In genomic region chrX:107565916-107566602, GRCh38 we compare ENCODE assay signal across 11 cellular contexts.
A peak's percentile ranks its signal among the peaks of the same experiment; 100 is the strongest.
DNase-seq lines count a peak whose midpoint lies in the region; ATAC-seq, FAIRE-seq and TF ChIP-seq lines count a peak whose summit lies in the region.
"Had no signal": no experiment of that assay in that cellular context is flagged by ENCODE, and none has a peak within 500 bp of the region (broad histone marks: within the 10 kb centered on the region; RNA-seq: fewer than 3 reads in every experiment).

No MANE protein-coding gene starts in this region.

- no peak overlapping the region for H3K4me3 Mint-ChIP-seq in CD8-positive, alpha-beta memory T cell
- H3K4me3 Mint-ChIP-seq: activated CD4-positive, alpha-beta T cell treated with anti-CD3 and anti-CD28 coated beads, Interleukin-2, amount 10 ng/mL, durations not matched to agents 7 days and 5 days had no signal

- no peaks in the 10 kb centered on the region for H3K9me1 ChIP-seq in K562 (ENCODE audit: control insufficient read depth, insufficient read depth, low read length)

- H3K4me3 ChIP-seq in K562 = no peak overlapping the region
- H3K4me3 ChIP-seq in CD8-positive, alpha-beta memory T cell (ENCODE audit: low read length) = no peak overlapping the region

- intact Hi-C loops in K562 (cut with micrococcal nuclease) = no loop called here

- H3K27ac ChIP-seq in K562 (ENCODE audit: extremely low read depth, low read depth, low read length) = no peak overlapping the region
- no peak overlapping the region for H3K27ac ChIP-seq in CD8-positive, alpha-beta memory T cell (ENCODE audit: low read depth, low read length)

- no TSS peak for BruUV-seq in K562 (replicated peaks; lab: Mats Ljungman, UMichigan)

- POLR2A ChIA-PET in K562 (lab: Yijun Ruan, JAX) = no interaction called here
- POLR2A ChIA-PET in CD8-positive, alpha-beta memory T cell (lab: Charles Lee) = no interaction called here

- ATAC-seq in K562 (peak; percentile 76), GM21423 (IDR thresholded peaks at IDR 0.05; ENCODE audit: unreplicated experiment) (no peak), GM21447 (IDR thresholded peaks at IDR 0.05; ENCODE audit: unreplicated experiment) (no peak)

- no peak for TF ChIP-seq POLR2A in K562 (conservative IDR thresholded peaks at IDR 0.05)

- no peaks in the 10 kb centered on the region for H4K20me1 ChIP-seq in K562 (replicated peaks; ENCODE audit: control insufficient read depth, insufficient read depth, low read length)

- DNase-seq in ELR (ENCODE audit: low read depth) = peak; percentile 66
- DNase-seq in NAMALWA (ENCODE audit: low spot score) = peak; percentile 10
- peak in 1 of 4 experiments; percentile 29 for DNase-seq in K562 (ENCODE audit: extremely low read depth in 1 of 4, low spot score in 3 of 4)
- peak; percentile 11 for DNase-seq in mucosa of gallbladder (ENCODE audit: low spot score)
- DNase-seq in effector CD4-positive, alpha-beta T cell = no peak
- DNase-seq in CD8-positive, alpha-beta memory T cell = no peak
- DNase-seq: activated CD4-positive, alpha-beta T cell treated with anti-CD3 and anti-CD28 coated beads, Interleukin-2, amount 10 ng/mL, durations not matched to agents 7 days and 5 days had no signal

- H2AFZ ChIP-seq in K562 (ENCODE audit: low read depth, low read length) = no peak overlapping the region

- no peaks in the 10 kb centered on the region for H3K36me3 ChIP-seq in K562 (ENCODE audit: control insufficient read depth, insufficient read depth, low read length)
- H3K36me3 ChIP-seq in CD8-positive, alpha-beta memory T cell (ENCODE audit: insufficient read depth, low read length) = no peaks in the 10 kb centered on the region

- FAIRE-seq in K562 (lab: Jason Lieb, UNC) = no peak
- FAIRE-seq: endometrium, GM12891 had no signal

- in situ Hi-C loops in K562 (cut with MboI) = no loop called here

- peaks cover 0 to 7% of the 10 kb centered on the region in 2 experiments; a peak in 3 of 5 replicates for H3K4me1 ChIP-seq in K562 (replicated peaks in 1 of 2; ENCODE audit: control insufficient read depth in 2 of 2, insufficient read depth in 2 of 2, low read length in 2 of 2)
- H3K4me1 ChIP-seq in CD8-positive, alpha-beta memory T cell (ENCODE audit: insufficient read depth, low read length) = no peaks in the 10 kb centered on the region

- TF ChIP-seq CTCF in K562 (IDR thresholded peaks at IDR 0.05 in 2 of 3, conservative IDR thresholded peaks at IDR 0.05 in 1 of 3; ENCODE audit: insufficient read depth in 2 of 3, low read depth in 1 of 3, low read length in 3 of 3) = no peak

- no peaks in the 10 kb centered on the region; a peak in 1 of 5 replicates for H3K27me3 ChIP-seq in K562 (ENCODE audit: control insufficient read depth in 2 of 2, insufficient read depth in 2 of 2, low read length in 2 of 2)
- H3K27me3 ChIP-seq in CD8-positive, alpha-beta memory T cell (ENCODE audit: insufficient read depth, low read length, poor library complexity, severe bottlenecking) = no peaks in the 10 kb centered on the region

- H3K9ac ChIP-seq in K562 (ENCODE audit: insufficient read depth in 1 of 2, low read depth in 2 of 2, low read length in 2 of 2) = no peak overlapping the region; a peak in 1 of 4 replicates

- peaks cover 0 to 8% (median 4%) of the 10 kb centered on the region in 3 donors for H3K36me3 Mint-ChIP-seq in CD8-positive, alpha-beta memory T cell

- CTCF ChIA-PET in K562 (lab: Yijun Ruan, JAX; ENCODE audit: low intra/inter-chr PET ratio) = no interaction called here
- CTCF ChIA-PET in CD8-positive, alpha-beta memory T cell (lab: Charles Lee) = no interaction called here

- no peak for TF ChIP-seq EP300 in K562 (IDR thresholded peaks at IDR 0.05; ENCODE audit: low read length)

- no peaks in the 10 kb centered on the region for H3K9me3 Mint-ChIP-seq in CD8-positive, alpha-beta memory T cell
- H3K9me3 Mint-ChIP-seq: activated CD4-positive, alpha-beta T cell treated with anti-CD3 and anti-CD28 coated beads, Interleukin-2, amount 10 ng/mL, durations not matched to agents 7 days and 5 days had no signal

- H3K27ac Mint-ChIP-seq in CD8-positive, alpha-beta memory T cell = no peak overlapping the region
- H3K27ac Mint-ChIP-seq: activated CD4-positive, alpha-beta T cell treated with anti-CD3 and anti-CD28 coated beads, Interleukin-2, amount 10 ng/mL, durations not matched to agents 7 days and 5 days had no signal

- peaks cover 3 to 14% of the 10 kb centered on the region in 2 donors for H3K27me3 Mint-ChIP-seq in CD8-positive, alpha-beta memory T cell

- H3K4me1 Mint-ChIP-seq in CD8-positive, alpha-beta memory T cell = no peaks in the 10 kb centered on the region
- H3K4me1 Mint-ChIP-seq: activated CD4-positive, alpha-beta T cell treated with anti-CD3 and anti-CD28 coated beads, Interleukin-2, amount 10 ng/mL, durations not matched to agents 7 days and 5 days had no signal

- no peaks in the 10 kb centered on the region for H3K9me3 ChIP-seq in K562 (replicated peaks; ENCODE audit: control insufficient read depth, insufficient read depth, low read depth, low read length)
- H3K9me3 ChIP-seq in CD8-positive, alpha-beta memory T cell (ENCODE audit: low read length) = no peaks in the 10 kb centered on the region

- H3K79me2 ChIP-seq in K562 (ENCODE audit: control insufficient read depth, insufficient read depth, low read length) = no peaks in the 10 kb centered on the region

- WGBS in K562 (ENCODE audit: insufficient coverage, low coverage, missing lambda C conversion rate) = 31% methylated on average over 7 of the region's 8 CpGs

- no peak overlapping the region for H3K4me2 ChIP-seq in K562 (ENCODE audit: insufficient read depth, low read length)

- TF ChIP-seq RAD21 in K562 (CRISPR knock-in tag; conservative IDR thresholded peaks at IDR 0.05 in 1 of 2, IDR thresholded peaks at IDR 0.05 in 1 of 2) = no peak

TF ChIP-seq in K562, 482 proteins besides CTCF, POLR2A, EP300 and RAD21:
- TF ChIP-seq NFYB (IDR thresholded peaks at IDR 0.05; ENCODE audit: extremely low read depth, insufficient read length) (peak; percentile 25), BRD9 (IDR thresholded peaks at IDR 0.05; ENCODE audit: low read depth, partially characterized antibody) (no peak), FOXA1 (IDR thresholded peaks at IDR 0.05; ENCODE audit: borderline replicate concordance) (no peak), CHD2 (IDR thresholded peaks at IDR 0.05; ENCODE audit: low read depth, low read length) (no peak), SMARCA4 (IDR thresholded peaks at IDR 0.05) (no peak), SRSF1 (IDR thresholded peaks at IDR 0.05; ENCODE audit: low read depth, low read length) (no peak), ZNF668 (CRISPR knock-in tag; IDR thresholded peaks at IDR 0.05) (no peak), SLC30A9 (CRISPR knock-in tag; IDR thresholded peaks at IDR 0.05) (no peak), RFX5 (IDR thresholded peaks at IDR 0.05; ENCODE audit: low read depth, low read length) (peak; percentile 93), IRF1 (CRISPR knock-in tag; IDR thresholded peaks at IDR 0.05; ENCODE audit: borderline replicate concordance) (no peak), ZNF232 (CRISPR knock-in tag; IDR thresholded peaks at IDR 0.05) (no peak)
TF ChIP-seq in K562: peak in this region for 2.

Comparison
In these comparisons a context has a peak if more than half of its experiments do, and no peak if none do; other contexts are left out.
1. DNase-seq: peak in ELR (single experiment), NAMALWA (single experiment) and mucosa of gallbladder (single experiment); none in effector CD4-positive, alpha-beta T cell (single experiment) and CD8-positive, alpha-beta memory T cell (0 of 5).